ENCODE assay signal across 1 cellular context in the genomic region with DNA sequence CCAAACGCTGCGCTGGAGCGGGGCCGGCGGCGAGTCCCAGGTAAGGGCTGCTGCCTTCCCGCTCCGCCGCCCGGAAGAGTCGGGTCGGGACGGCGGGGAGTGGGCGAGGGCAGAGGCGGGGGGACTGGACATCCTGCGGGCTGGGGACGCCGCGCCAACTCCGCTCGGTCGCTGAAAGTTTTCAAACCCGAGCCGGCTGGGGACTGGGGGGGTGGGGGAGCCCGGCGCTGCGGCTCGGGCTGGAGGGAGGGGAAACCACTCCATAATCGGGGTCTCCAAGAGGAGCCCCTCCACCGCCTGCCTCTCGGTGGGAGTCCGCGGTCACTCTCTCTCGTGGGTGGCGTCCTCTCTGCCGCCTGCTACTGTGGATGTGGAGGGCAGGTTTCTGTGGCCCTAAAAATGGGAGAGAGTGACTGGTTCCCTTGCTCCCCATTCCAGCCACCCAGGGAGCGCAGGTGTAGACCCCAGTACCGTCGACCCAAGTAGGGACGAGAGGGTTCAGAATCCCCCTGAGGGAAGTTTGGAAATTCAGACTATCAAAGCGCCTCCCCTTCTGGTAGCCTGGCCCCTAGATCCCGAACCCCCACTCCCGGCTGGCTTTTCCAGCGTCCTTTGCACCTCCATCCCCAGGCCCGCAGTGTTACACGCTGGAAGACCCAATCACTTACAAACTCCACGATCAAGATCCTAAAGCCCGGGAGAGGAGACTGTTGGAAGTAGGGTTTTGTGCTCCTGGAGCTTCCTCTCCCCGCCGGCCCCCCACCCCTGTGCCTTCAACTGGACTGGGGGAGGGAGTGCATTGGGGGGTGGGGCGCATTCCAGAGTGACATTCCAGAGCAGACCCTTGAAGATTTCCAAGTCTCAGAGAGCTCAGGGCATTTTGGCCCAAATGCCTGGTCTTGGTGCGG.
A peak's percentile ranks its signal among the peaks of the same experiment; 100 is the strongest.
TF ChIP-seq lines count a peak whose summit lies in the region.

No MANE protein-coding gene starts in this region.

TF ChIP-seq in HepG2, 621 proteins besides CTCF, POLR2A, EP300 and RAD21 (continues in another document):
- TF ChIP-seq, protein P1, sequence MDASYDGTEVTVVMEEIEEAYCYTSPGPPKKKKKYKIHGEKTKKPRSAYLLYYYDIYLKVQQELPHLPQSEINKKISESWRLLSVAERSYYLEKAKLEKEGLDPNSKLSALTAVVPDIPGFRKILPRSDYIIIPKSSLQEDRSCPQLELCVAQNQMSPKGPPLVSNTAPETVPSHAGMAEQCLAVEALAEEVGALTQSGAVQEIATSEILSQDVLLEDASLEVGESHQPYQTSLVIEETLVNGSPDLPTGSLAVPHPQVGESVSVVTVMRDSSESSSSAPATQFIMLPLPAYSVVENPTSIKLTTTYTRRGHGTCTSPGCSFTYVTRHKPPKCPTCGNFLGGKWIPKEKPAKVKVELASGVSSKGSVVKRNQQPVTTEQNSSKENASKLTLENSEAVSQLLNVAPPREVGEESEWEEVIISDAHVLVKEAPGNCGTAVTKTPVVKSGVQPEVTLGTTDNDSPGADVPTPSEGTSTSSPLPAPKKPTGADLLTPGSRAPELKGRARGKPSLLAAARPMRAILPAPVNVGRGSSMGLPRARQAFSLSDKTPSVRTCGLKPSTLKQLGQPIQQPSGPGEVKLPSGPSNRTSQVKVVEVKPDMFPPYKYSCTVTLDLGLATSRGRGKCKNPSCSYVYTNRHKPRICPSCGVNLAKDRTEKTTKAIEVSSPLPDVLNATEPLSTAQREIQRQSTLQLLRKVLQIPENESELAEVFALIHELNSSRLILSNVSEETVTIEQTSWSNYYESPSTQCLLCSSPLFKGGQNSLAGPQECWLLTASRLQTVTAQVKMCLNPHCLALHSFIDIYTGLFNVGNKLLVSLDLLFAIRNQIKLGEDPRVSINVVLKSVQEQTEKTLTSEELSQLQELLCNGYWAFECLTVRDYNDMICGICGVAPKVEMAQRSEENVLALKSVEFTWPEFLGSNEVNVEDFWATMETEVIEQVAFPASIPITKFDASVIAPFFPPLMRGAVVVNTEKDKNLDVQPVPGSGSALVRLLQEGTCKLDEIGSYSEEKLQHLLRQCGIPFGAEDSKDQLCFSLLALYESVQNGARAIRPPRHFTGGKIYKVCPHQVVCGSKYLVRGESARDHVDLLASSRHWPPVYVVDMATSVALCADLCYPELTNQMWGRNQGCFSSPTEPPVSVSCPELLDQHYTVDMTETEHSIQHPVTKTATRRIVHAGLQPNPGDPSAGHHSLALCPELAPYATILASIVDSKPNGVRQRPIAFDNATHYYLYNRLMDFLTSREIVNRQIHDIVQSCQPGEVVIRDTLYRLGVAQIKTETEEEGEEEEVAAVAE (CRISPR knock-in tag; IDR thresholded peaks at IDR 0.05; ENCODE audit: borderline replicate concordance), result 0 out of 2 replicates have a peak, but pooled peaks have one; percentile 35
- TF ChIP-seq SMAD1 (CRISPR knock-in tag; IDR thresholded peaks at IDR 0.05; ENCODE audit: borderline replicate concordance, low read depth) (0 out of 2 replicates have a peak, but pooled peaks have one; percentile 19), CEBPB (IDR thresholded peaks at IDR 0.05; ENCODE audit: borderline replicate concordance, low read depth, low read length) (no peak), ZNF281 (CRISPR knock-in tag; IDR thresholded peaks at IDR 0.05; ENCODE audit: borderline replicate concordance) (peak; percentile 46; the same call in 1 of the 2 replicates), ZNF619 (CRISPR knock-in tag; IDR thresholded peaks at IDR 0.05) (0 out of 2 replicates have a peak, but pooled peaks have one; percentile 11), TCF12 (IDR thresholded peaks at IDR 0.05) (no peak), TCF12 (CRISPR knock-in tag; IDR thresholded peaks at IDR 0.05) (0 out of 2 replicates have a peak, but pooled peaks have one; percentile 8), SALL1 (CRISPR knock-in tag; IDR thresholded peaks at IDR 0.05) (peak; percentile 7; the same call in 1 of the 2 replicates), BRD4 (CRISPR knock-in tag; IDR thresholded peaks at IDR 0.05) (no peak), CHD4 (IDR thresholded peaks at IDR 0.05; ENCODE audit: borderline replicate concordance, low read length) (no peak), ZNF230 (CRISPR knock-in tag; IDR thresholded peaks at IDR 0.05) (no peak), RCOR2 (CRISPR knock-in tag; IDR thresholded peaks at IDR 0.05) (no peak), PITX1 (CRISPR knock-in tag; IDR thresholded peaks at IDR 0.05) (no peak), ZFP36 (IDR thresholded peaks at IDR 0.05; ENCODE audit: borderline replicate concordance, low read depth, low read length, partially characterized antibody) (no peak), ZBTB14 (CRISPR knock-in tag; IDR thresholded peaks at IDR 0.05) (0 out of 2 replicates have a peak, but pooled peaks have one; percentile 16), ZNF10 (CRISPR knock-in tag; IDR thresholded peaks at IDR 0.05; ENCODE audit: borderline replicate concordance, low read depth) (no peak), AHDC1 (CRISPR knock-in tag; IDR thresholded peaks at IDR 0.05; ENCODE audit: borderline replicate concordance) (no peak), ZNF841 (CRISPR knock-in tag; IDR thresholded peaks at IDR 0.05; ENCODE audit: borderline replicate concordance) (no peak; the same call in 1 of the 2 replicates), RARA (CRISPR knock-in tag; IDR thresholded peaks at IDR 0.05) (no peak), SMAD3 (CRISPR knock-in tag; IDR thresholded peaks at IDR 0.05) (no peak), RBM22 (optimal IDR thresholded peaks at IDR 0.05; ENCODE audit: low read length) (peak; percentile 21), NFYC (CRISPR knock-in tag; IDR thresholded peaks at IDR 0.05) (no peak), TARDBP (CRISPR knock-in tag; IDR thresholded peaks at IDR 0.05) (peak; percentile 9; the same call in 1 of the 2 replicates), HMGXB4 (CRISPR knock-in tag; IDR thresholded peaks at IDR 0.05; ENCODE audit: borderline replicate concordance in 1 of 2, low read depth in 1 of 2) (peak in 1 of 2 experiments; percentile 45; a peak in 1 of 4 replicates)
- TF ChIP-seq, protein P2, sequence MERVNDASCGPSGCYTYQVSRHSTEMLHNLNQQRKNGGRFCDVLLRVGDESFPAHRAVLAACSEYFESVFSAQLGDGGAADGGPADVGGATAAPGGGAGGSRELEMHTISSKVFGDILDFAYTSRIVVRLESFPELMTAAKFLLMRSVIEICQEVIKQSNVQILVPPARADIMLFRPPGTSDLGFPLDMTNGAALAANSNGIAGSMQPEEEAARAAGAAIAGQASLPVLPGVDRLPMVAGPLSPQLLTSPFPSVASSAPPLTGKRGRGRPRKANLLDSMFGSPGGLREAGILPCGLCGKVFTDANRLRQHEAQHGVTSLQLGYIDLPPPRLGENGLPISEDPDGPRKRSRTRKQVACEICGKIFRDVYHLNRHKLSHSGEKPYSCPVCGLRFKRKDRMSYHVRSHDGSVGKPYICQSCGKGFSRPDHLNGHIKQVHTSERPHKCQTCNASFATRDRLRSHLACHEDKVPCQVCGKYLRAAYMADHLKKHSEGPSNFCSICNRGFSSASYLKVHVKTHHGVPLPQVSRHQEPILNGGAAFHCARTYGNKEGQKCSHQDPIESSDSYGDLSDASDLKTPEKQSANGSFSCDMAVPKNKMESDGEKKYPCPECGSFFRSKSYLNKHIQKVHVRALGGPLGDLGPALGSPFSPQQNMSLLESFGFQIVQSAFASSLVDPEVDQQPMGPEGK (CRISPR knock-in tag; IDR thresholded peaks at IDR 0.05), result peak; percentile 65
- TF ChIP-seq, protein P3, sequence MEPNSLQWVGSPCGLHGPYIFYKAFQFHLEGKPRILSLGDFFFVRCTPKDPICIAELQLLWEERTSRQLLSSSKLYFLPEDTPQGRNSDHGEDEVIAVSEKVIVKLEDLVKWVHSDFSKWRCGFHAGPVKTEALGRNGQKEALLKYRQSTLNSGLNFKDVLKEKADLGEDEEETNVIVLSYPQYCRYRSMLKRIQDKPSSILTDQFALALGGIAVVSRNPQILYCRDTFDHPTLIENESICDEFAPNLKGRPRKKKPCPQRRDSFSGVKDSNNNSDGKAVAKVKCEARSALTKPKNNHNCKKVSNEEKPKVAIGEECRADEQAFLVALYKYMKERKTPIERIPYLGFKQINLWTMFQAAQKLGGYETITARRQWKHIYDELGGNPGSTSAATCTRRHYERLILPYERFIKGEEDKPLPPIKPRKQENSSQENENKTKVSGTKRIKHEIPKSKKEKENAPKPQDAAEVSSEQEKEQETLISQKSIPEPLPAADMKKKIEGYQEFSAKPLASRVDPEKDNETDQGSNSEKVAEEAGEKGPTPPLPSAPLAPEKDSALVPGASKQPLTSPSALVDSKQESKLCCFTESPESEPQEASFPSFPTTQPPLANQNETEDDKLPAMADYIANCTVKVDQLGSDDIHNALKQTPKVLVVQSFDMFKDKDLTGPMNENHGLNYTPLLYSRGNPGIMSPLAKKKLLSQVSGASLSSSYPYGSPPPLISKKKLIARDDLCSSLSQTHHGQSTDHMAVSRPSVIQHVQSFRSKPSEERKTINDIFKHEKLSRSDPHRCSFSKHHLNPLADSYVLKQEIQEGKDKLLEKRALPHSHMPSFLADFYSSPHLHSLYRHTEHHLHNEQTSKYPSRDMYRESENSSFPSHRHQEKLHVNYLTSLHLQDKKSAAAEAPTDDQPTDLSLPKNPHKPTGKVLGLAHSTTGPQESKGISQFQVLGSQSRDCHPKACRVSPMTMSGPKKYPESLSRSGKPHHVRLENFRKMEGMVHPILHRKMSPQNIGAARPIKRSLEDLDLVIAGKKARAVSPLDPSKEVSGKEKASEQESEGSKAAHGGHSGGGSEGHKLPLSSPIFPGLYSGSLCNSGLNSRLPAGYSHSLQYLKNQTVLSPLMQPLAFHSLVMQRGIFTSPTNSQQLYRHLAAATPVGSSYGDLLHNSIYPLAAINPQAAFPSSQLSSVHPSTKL (CRISPR knock-in tag; IDR thresholded peaks at IDR 0.05), result 0 out of 2 replicates have a peak, but pooled peaks have one; percentile 6
